Comparison of ENCODE assay signal across 8 cellular contexts in genomic region chr12:55715169-55715764, GRCh38. TPM values are rescaled to one million over a fixed set of nuclear protein-coding genes. Genes with fewer than 3 reads are reported as not detected.
DNase-seq lines count a peak whose midpoint lies in the region; ATAC-seq, FAIRE-seq and TF ChIP-seq lines count a peak whose summit lies in the region.

No MANE protein-coding gene starts in this region.

- H3K27me3 ChIP-seq in HUES48 (ENCODE audit: control insufficient read depth, insufficient read depth, low read length) (peaks cover 10% of the 10 kb centered on the region), bronchial epithelial cell (ENCODE audit: control insufficient read depth, insufficient read depth, low read length) (no peaks in the 10 kb centered on the region), muscle layer of colon (ENCODE audit: control insufficient read depth in 1 of 2, insufficient read depth in 2 of 2, low read length in 2 of 2) (no peaks in the 10 kb centered on the region)

- DNase-seq in AG04449 (ENCODE audit: low read depth, low spot score), result no peak
- no peak for DNase-seq in bronchial epithelial cell (ENCODE audit: low read depth)
- no peak for DNase-seq in left colon
- DNase-seq in pons (ENCODE audit: low spot score), result no peak

- H3K4me1 ChIP-seq in HUES48 (ENCODE audit: control insufficient read depth, insufficient read depth, low read length) (peaks cover 21% of the 10 kb centered on the region), muscle layer of colon (ENCODE audit: insufficient read depth, low read length) (peaks cover 66% of the 10 kb centered on the region)

- H3K27ac ChIP-seq in HUES48 (ENCODE audit: low read depth, low read length) (peak overlapping the region; percentile 99), muscle layer of colon (ENCODE audit: low read depth, low read length) (peak overlapping the region; percentile 99)

- H3K9ac ChIP-seq in HUES48 (ENCODE audit: low read depth, low read length), result 0 out of 2 replicates have a peak overlapping the region, but pooled peaks have one; percentile 24
- H3K9ac ChIP-seq in muscle layer of colon (ENCODE audit: low read length), result peak overlapping the region; percentile 91

- intact Hi-C loops in left colon (cut with DNase I, micrococcal nuclease), result no loop called here

- TF ChIP-seq CTCF in AG04449 (IDR thresholded peaks at IDR 0.05; ENCODE audit: insufficient read depth, low read length, missing control alignments) (no peak), bronchial epithelial cell (IDR thresholded peaks at IDR 0.05; ENCODE audit: insufficient read depth, low read length, severe bottlenecking) (no peak)

- H3K9me3 ChIP-seq in HUES48 (ENCODE audit: control insufficient read depth, insufficient read depth, low read length) (no peaks in the 10 kb centered on the region), muscle layer of colon (ENCODE audit: low read length) (no peaks in the 10 kb centered on the region)

- no peak for ATAC-seq in left colon
- no peak for ATAC-seq in GM18517 (IDR thresholded peaks at IDR 0.05; ENCODE audit: unreplicated experiment)
- no peak for ATAC-seq in HG02840 (IDR thresholded peaks at IDR 0.05; ENCODE audit: low FRiP score, unreplicated experiment)

- POLR2A ChIA-PET in AG04449 (lab: Yijun Ruan, JAX), result interaction anchor here (2.5 kb wide), 1 partner anchor 14 kb away, joined by 18 read pairs; the partner anchor contains the start of gene CD63

- H3K36me3 ChIP-seq in HUES48 (ENCODE audit: control insufficient read depth, insufficient read depth, low read length) (no peaks in the 10 kb centered on the region), bronchial epithelial cell (ENCODE audit: control insufficient read depth, insufficient read depth, low read length) (peaks cover 2% of the 10 kb centered on the region), muscle layer of colon (ENCODE audit: insufficient read depth, low read length) (no peaks in the 10 kb centered on the region)

- CTCF ChIA-PET in AG04449 (lab: Yijun Ruan, JAX), result interaction anchor here (0.7 to 2.1 kb wide), 9 partner anchors 10 to 334 kb away, joined by 3 to 7 read pairs (median 3); partner anchors contain the start of gene RAB5B

- H3K4me3 ChIP-seq in AG04449 (ENCODE audit: low read depth, low read length), result peak overlapping the region; percentile 81
- H3K4me3 ChIP-seq in HUES48 (ENCODE audit: low read depth, low read length), result peak overlapping the region; percentile 94
- H3K4me3 ChIP-seq in bronchial epithelial cell (ENCODE audit: low read depth, low read length), result peak overlapping the region; percentile 77
- peak overlapping the region; percentile 74 to 85 for H3K4me3 ChIP-seq in muscle layer of colon (ENCODE audit: low read depth in 1 of 2, low read length in 2 of 2)

- FAIRE-seq in bronchial epithelial cell (lab: Jason Lieb, UNC), result no peak

RNA-seq across cellular contexts. Expression of gene BLOC1S1, which starts 0.6 kb away (rescaled TPM):
- 64.5 and 89.1 TPM in 2 replicates for total RNA-seq in bronchial epithelial cell
- total RNA-seq in left colon, result 100 to 1,000 TPM; 266 to 300 TPM

RNA-seq across cellular contexts. Expression of gene RDH5, which starts 4.9 kb away (rescaled TPM):
- total RNA-seq in bronchial epithelial cell (1.1 and 2.3 TPM in 2 replicates), left colon (10 to 100 TPM; 34.2 to 37.7 TPM)

RNA-seq across cellular contexts. Expression of gene ITGA7, which starts 7.6 kb away (rescaled TPM):
- total RNA-seq in bronchial epithelial cell (0.79 and 1.3 TPM in 2 replicates), left colon (10 to 100 TPM; 10.2 to 56.5 TPM)

RNA-seq across cellular contexts. Expression of gene CD63, which starts 13.5 kb away (rescaled TPM):
- total RNA-seq in bronchial epithelial cell (1,301 and 1,307 TPM in 2 replicates), left colon (1,000 to 10,000 TPM; 1,137 to 1,252 TPM)

RNA-seq across cellular contexts. Expression of gene GDF11, which starts 27.7 kb away (rescaled TPM):
- total RNA-seq in bronchial epithelial cell (0.13 and 0.26 TPM in 2 replicates), left colon (1 to 10 TPM; 1.5 to 2.7 TPM)

Comparison
In these comparisons a context has a peak if more than half of its experiments do, and no peak if none do; other contexts are left out.
1. RNA of gene RDH5, which starts 4.9 kb away (total RNA-seq): 34.2 to 37.7 TPM in left colon; 1.1 to 2.3 TPM in bronchial epithelial cell; every median in the first group is over 10 times any median in the second.
2. Peak in every context shown above with its lines, with median percentiles within 50 percentile points of each other: H3K4me3 ChIP-seq.